8 cellular contexts compared by ENCODE assay signal in genomic region chr1:110780600-110781484, GRCh38.
DNase-seq lines count a peak whose midpoint lies in the region; ATAC-seq and TF ChIP-seq lines count a peak whose summit lies in the region.

No MANE protein-coding gene starts in this region.

- no peaks in the 10 kb centered on the region for H3K9me3 Mint-ChIP-seq in activated T-helper 2 cell treated with anti-CD3 and anti-CD28 coated beads, Interferon-gamma antibody, Interleukin-2, Interleukin-4, amounts not matched to agents 10 μg/mL and 5 μg/mL and 100 μg/mL, durations not matched to agents 14 hours and 24 hours and 36 hours

- no peak overlapping the region for H3K27ac Mint-ChIP-seq in activated T-helper 2 cell treated with anti-CD3 and anti-CD28 coated beads, Interferon-gamma antibody, Interleukin-2, Interleukin-4, amounts not matched to agents 10 μg/mL and 5 μg/mL and 100 μg/mL, durations not matched to agents 14 hours and 24 hours and 36 hours

- H3K4me1 ChIP-seq in gastroesophageal sphincter, result peaks cover 0 to 7% (median 0%) of the 10 kb centered on the region in 3 donors
- no peaks in the 10 kb centered on the region for H3K4me1 ChIP-seq in thoracic aorta (ENCODE audit: control insufficient read depth in 1 of 2, low read depth in 2 of 2)

- ATAC-seq in gastroesophageal sphincter (no peak), omental fat pad (ENCODE audit: low FRiP score) (peak; percentile 53), thoracic aorta (ENCODE audit: insufficient number of reproducible peaks, low FRiP score, low read depth) (no peak), HG03571 (IDR thresholded peaks at IDR 0.05; ENCODE audit: unreplicated experiment) (no peak)

- H3K4me3 ChIP-seq in gastroesophageal sphincter (no peak overlapping the region), thoracic aorta (no peak overlapping the region)

- H3K27me3 ChIP-seq in gastroesophageal sphincter, result peaks cover 46% of the 10 kb centered on the region
- H3K27me3 ChIP-seq in thoracic aorta (replicated peaks; ENCODE audit: insufficient read depth), result no peaks in the 10 kb centered on the region

- intact Hi-C loops in activated T-helper 2 cell treated with anti-CD3 and anti-CD28 coated beads, Interferon-gamma antibody, Interleukin-2, Interleukin-4, amounts not matched to agents 10 μg/mL and 5 μg/mL and 100 μg/mL, durations not matched to agents 14 hours and 24 hours and 36 hours (cut with micrococcal nuclease), result loop anchor here (1.0 to 5.0 kb wide), 3 partner anchors 14 to 257 kb away; no protein-coding TSS in a partner anchor

- H3K36me3 ChIP-seq in gastroesophageal sphincter (no peaks in the 10 kb centered on the region), thoracic aorta (no peaks in the 10 kb centered on the region)

- H3K4me3 Mint-ChIP-seq in activated T-helper 2 cell treated with anti-CD3 and anti-CD28 coated beads, Interferon-gamma antibody, Interleukin-2, Interleukin-4, amounts not matched to agents 10 μg/mL and 5 μg/mL and 100 μg/mL, durations not matched to agents 14 hours and 24 hours and 36 hours (ENCODE audit: low read depth), result no peak overlapping the region

- peaks cover 24% of the 10 kb centered on the region for H3K4me1 Mint-ChIP-seq in activated T-helper 2 cell treated with anti-CD3 and anti-CD28 coated beads, Interferon-gamma antibody, Interleukin-2, Interleukin-4, amounts not matched to agents 10 μg/mL and 5 μg/mL and 100 μg/mL, durations not matched to agents 14 hours and 24 hours and 36 hours (ENCODE audit: low read depth)

- H3K36me3 Mint-ChIP-seq in activated T-helper 2 cell treated with anti-CD3 and anti-CD28 coated beads, Interferon-gamma antibody, Interleukin-2, Interleukin-4, amounts not matched to agents 10 μg/mL and 5 μg/mL and 100 μg/mL, durations not matched to agents 14 hours and 24 hours and 36 hours (ENCODE audit: low read depth), result no peaks in the 10 kb centered on the region

- TF ChIP-seq POLR2A in gastroesophageal sphincter (IDR thresholded peaks at IDR 0.05), result no peak

- 10 to 25% methylated on average over 19 to 22 of the region's 31 CpGs for WGBS in gastroesophageal sphincter (ENCODE audit: low coverage in 1 of 2), 2 donors

- H3K27me3 Mint-ChIP-seq in activated T-helper 2 cell treated with anti-CD3 and anti-CD28 coated beads, Interferon-gamma antibody, Interleukin-2, Interleukin-4, amounts not matched to agents 10 μg/mL and 5 μg/mL and 100 μg/mL, durations not matched to agents 14 hours and 24 hours and 36 hours (ENCODE audit: low read depth), result peaks cover 15% of the 10 kb centered on the region

- no peak overlapping the region for H3K27ac ChIP-seq in gastroesophageal sphincter
- H3K27ac ChIP-seq in thoracic aorta, result no peak overlapping the region

- peak; percentile 73 for DNase-seq in DMS53 treated with DMSO at 0.1 percent for 48 hours (lab: John Stamatoyannopoulos, UW; ENCODE audit: unreplicated experiment)
- peak; percentile 75 for DNase-seq in KG1 (lab: John Stamatoyannopoulos, UW)
- peak; percentile 67 for DNase-seq in RPMI7951 (ENCODE audit: low read depth)
- DNase-seq in activated T-helper 2 cell treated with anti-CD3 and anti-CD28 coated beads, Interferon-gamma antibody, Interleukin-2, Interleukin-4, amounts not matched to agents 10 μg/mL and 5 μg/mL and 100 μg/mL, durations not matched to agents 14 hours and 24 hours and 36 hours (ENCODE audit: low spot score), result peak; percentile 67
- DNase-seq in omental fat pad (ENCODE audit: low spot score), result peak; percentile 61
- DNase-seq in thoracic aorta (ENCODE audit: low spot score), result peak; percentile 25

- no peaks in the 10 kb centered on the region for H3K9me3 ChIP-seq in gastroesophageal sphincter
- H3K9me3 ChIP-seq in thoracic aorta, result no peaks in the 10 kb centered on the region

- TF ChIP-seq CTCF in gastroesophageal sphincter (IDR thresholded peaks at IDR 0.05) (peak; percentile 42 to 84 (median 68)), omental fat pad (IDR thresholded peaks at IDR 0.05) (peak in 1 of 3 donors; percentile 37), thoracic aorta (IDR thresholded peaks at IDR 0.05) (peak; percentile 77)

- TF ChIP-seq EP300 in gastroesophageal sphincter (IDR thresholded peaks at IDR 0.05), result no peak

Comparison
In these comparisons a context has a peak if more than half of its experiments do, and no peak if none do; other contexts are left out.
1. DNase-seq: peak in every context shown above with its lines; median percentile 75 in KG1; 73 in DMS53 treated with DMSO at 0.1 percent for 48 hours; 67 in RPMI7951; 67 in activated T-helper 2 cell treated with anti-CD3 and anti-CD28 coated beads, Interferon-gamma antibody, Interleukin-2, Interleukin-4, amounts not matched to agents 10 μg/mL and 5 μg/mL and 100 μg/mL, durations not matched to agents 14 hours and 24 hours and 36 hours; 61 in omental fat pad; 25 in thoracic aorta.